Comparison of ENCODE assay signal across 17 cellular contexts in the genomic region with DNA sequence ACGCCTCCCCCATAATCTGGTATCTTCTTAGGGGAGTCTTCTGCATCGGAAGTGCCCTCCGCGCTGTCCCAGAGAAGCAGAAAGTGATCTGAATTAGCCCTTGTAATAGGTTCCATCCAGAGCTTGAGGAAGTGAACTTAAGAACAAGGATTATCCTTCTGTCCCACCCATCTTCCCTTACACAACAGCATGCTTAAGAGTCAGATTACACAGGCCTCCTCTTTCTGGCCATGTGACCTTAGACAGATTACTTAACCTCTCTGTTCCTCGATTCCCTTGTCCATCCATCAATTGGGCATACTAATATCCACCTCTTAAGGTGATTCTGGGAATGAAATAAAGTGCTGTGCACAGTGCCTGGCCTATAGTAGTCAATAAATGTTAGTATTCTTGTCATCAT. TPM values are rescaled to one million over a fixed set of nuclear protein-coding genes. Genes with fewer than 3 reads are reported as not detected.
DNase-seq lines count a peak whose midpoint lies in the region; ATAC-seq and TF ChIP-seq lines count a peak whose summit lies in the region.
"Had no signal": no experiment of that assay in that cellular context is flagged by ENCODE, and none has a peak within 500 bp of the region (broad histone marks: within the 10 kb centered on the region; RNA-seq: fewer than 3 reads in every experiment).

No MANE protein-coding gene starts in this region.

- peaks cover 31 to 45% (median 41%) of the 10 kb centered on the region in 5 donors for H3K27me3 Mint-ChIP-seq in naive thymus-derived CD4-positive, alpha-beta T cell

- no peaks in the 10 kb centered on the region for H3K36me3 Mint-ChIP-seq in naive thymus-derived CD4-positive, alpha-beta T cell
- H3K36me3 Mint-ChIP-seq: activated naive CD8-positive, alpha-beta T cell treated with anti-CD3 and anti-CD28 coated beads for 36 hours; naive B cell had no signal

- H4K20me1 ChIP-seq in smooth muscle cell (ENCODE audit: low read depth): no peaks in the 10 kb centered on the region

- H3K27ac ChIP-seq in smooth muscle cell (ENCODE audit: low read depth): no peak overlapping the region
- H3K27ac ChIP-seq in naive thymus-derived CD4-positive, alpha-beta T cell (ENCODE audit: low read depth, low read length): no peak overlapping the region

- TF ChIP-seq CTCF in smooth muscle cell (IDR thresholded peaks at IDR 0.05; ENCODE audit: borderline replicate concordance, insufficient read depth, poor library complexity, severe bottlenecking): no peak

- H3K4me1 ChIP-seq in smooth muscle cell (ENCODE audit: low read depth): peaks cover 13% of the 10 kb centered on the region
- H3K4me1 ChIP-seq in naive thymus-derived CD4-positive, alpha-beta T cell (ENCODE audit: control insufficient read depth in 2 of 2, insufficient read depth in 2 of 2, low read length in 2 of 2): peaks cover 6 to 7% of the 10 kb centered on the region in 2 donors

- no peaks in the 10 kb centered on the region for H3F3A ChIP-seq in smooth muscle cell (ENCODE audit: low read depth)

- no peak overlapping the region for H3K27ac Mint-ChIP-seq in naive thymus-derived CD4-positive, alpha-beta T cell
- H3K27ac Mint-ChIP-seq: activated naive CD8-positive, alpha-beta T cell treated with anti-CD3 and anti-CD28 coated beads for 36 hours; naive B cell had no signal

- in situ Hi-C loops in SK-MEL-5 (cut with HindIII; ENCODE audit: low pct_unique_long_range_greater_than_20kb, low sequenced_read_pairs): no loop called here

- DNase-seq in SIG-M5 treated with dmso at 0.1 percent for 504 hours (lab: John Stamatoyannopoulos, UW; ENCODE audit: unreplicated experiment) (peak; percentile 63), SIG-M5 (lab: John Stamatoyannopoulos, UW) (no peak), SK-MEL-5 (ENCODE audit: low read depth, low spot score) (peak; percentile 29), fibroblast of peridontal ligament (ENCODE audit: extremely low read depth) (peak; percentile 49), smooth muscle cell (lab: John Stamatoyannopoulos, UW; ENCODE audit: unreplicated experiment) (no peak), NCI-H1436 treated with DMSO at 0.1 percent for 48 hours (lab: John Stamatoyannopoulos, UW) (no peak)
- DNase-seq in naive thymus-derived CD4-positive, alpha-beta T cell: no peak
- no peak for DNase-seq in activated naive CD4-positive, alpha-beta T cell treated with anti-CD3 and anti-CD28 coated beads, Interleukin-2, amount 50 U/mL, for 16 hours
- DNase-seq: activated CD8-positive, alpha-beta memory T cell treated with anti-CD3 and anti-CD28 coated beads, Interleukin-2, amount 50 U/mL, for 48 hours; activated naive CD8-positive, alpha-beta T cell treated with anti-CD3 and anti-CD28 coated beads for 36 hours; hippocampal formation; MG63; naive B cell; NCI-H2081 treated with DMSO at 0.1 percent for 48 hours; T-helper 2 cell had no signal

- 61% methylated on average over 5 of the region's 5 CpGs for WGBS in smooth muscle cell (ENCODE audit: low lambda C conversion rate)

- POLR2A ChIA-PET in naive thymus-derived CD4-positive, alpha-beta T cell (lab: Charles Lee): interaction anchor here (0.7 to 1.0 kb wide), 2 partner anchors 139 to 581 kb away, joined by 3 to 4 read pairs; no protein-coding TSS in a partner anchor

- H3K4me2 ChIP-seq in smooth muscle cell: peak overlapping the region; percentile 31

- no peaks in the 10 kb centered on the region for H3K79me2 ChIP-seq in smooth muscle cell (ENCODE audit: low read depth)

- H2AFZ ChIP-seq in smooth muscle cell (ENCODE audit: low read depth): peak overlapping the region; percentile 38

- intact Hi-C loops in naive thymus-derived CD4-positive, alpha-beta T cell (cut with micrococcal nuclease): no loop called here

- no peaks in the 10 kb centered on the region for H3K36me3 ChIP-seq in smooth muscle cell (ENCODE audit: low read depth)
- no peaks in the 10 kb centered on the region for H3K36me3 ChIP-seq in naive thymus-derived CD4-positive, alpha-beta T cell (ENCODE audit: control insufficient read depth in 2 of 3, insufficient read depth in 3 of 3, low read length in 3 of 3)
- H3K36me3 ChIP-seq: MG63 had no signal

- ATAC-seq in naive thymus-derived CD4-positive, alpha-beta T cell: no peak
- ATAC-seq: left lobe of liver had no signal

- H3K4me3 Mint-ChIP-seq in naive thymus-derived CD4-positive, alpha-beta T cell: no peak overlapping the region
- H3K4me3 Mint-ChIP-seq: activated naive CD8-positive, alpha-beta T cell treated with anti-CD3 and anti-CD28 coated beads for 36 hours; naive B cell had no signal

- H3K4me1 Mint-ChIP-seq in naive thymus-derived CD4-positive, alpha-beta T cell: peaks cover 6 to 15% (median 12%) of the 10 kb centered on the region in 7 donors

- H3K9ac ChIP-seq in smooth muscle cell (ENCODE audit: low read depth): no peak overlapping the region

- no peak overlapping the region for H3K4me3 ChIP-seq in smooth muscle cell
- H3K4me3 ChIP-seq in naive thymus-derived CD4-positive, alpha-beta T cell (ENCODE audit: low read length): no peak overlapping the region
- H3K4me3 ChIP-seq: MG63 had no signal

- H3K27me3 ChIP-seq in smooth muscle cell (ENCODE audit: low read depth): no peaks in the 10 kb centered on the region
- peaks cover 0 to 5% of the 10 kb centered on the region in 2 donors for H3K27me3 ChIP-seq in naive thymus-derived CD4-positive, alpha-beta T cell (ENCODE audit: control insufficient read depth in 2 of 2, insufficient read depth in 2 of 2, low read length in 2 of 2)

- H3K9me3 ChIP-seq in smooth muscle cell (replicated peaks; ENCODE audit: low read depth): no peaks in the 10 kb centered on the region
- H3K9me3 ChIP-seq in naive thymus-derived CD4-positive, alpha-beta T cell (ENCODE audit: control insufficient read depth in 2 of 3, low read length in 3 of 3): no peaks in the 10 kb centered on the region
- H3K9me3 ChIP-seq: MG63 had no signal

- no peaks in the 10 kb centered on the region for H3K9me3 Mint-ChIP-seq in naive thymus-derived CD4-positive, alpha-beta T cell
- H3K9me3 Mint-ChIP-seq: activated naive CD8-positive, alpha-beta T cell treated with anti-CD3 and anti-CD28 coated beads for 36 hours; naive B cell had no signal

- CTCF ChIA-PET in naive thymus-derived CD4-positive, alpha-beta T cell (lab: Charles Lee): no interaction called here

RNA-seq across cellular contexts. Expression of a gene that starts 11.4 kb away (rescaled TPM):
- total RNA-seq in SK-MEL-5 (2014; rRNA removed; shearing (Covaris generic)): 1.2 and 2.8 TPM in 2 replicates
- polyA plus RNA-seq in SK-MEL-5 (2015; cell fraction: cytosol; rRNA removed): 0.85 and 1.3 TPM in 2 replicates
- polyA plus RNA-seq in SK-MEL-5 (2015; cell fraction: nucleus; rRNA removed): 1.3 and 2.2 TPM in 2 replicates
- not detected in 2 replicates for total RNA-seq in smooth muscle cell
- 0.50 TPM in 1 of 2 replicates, not detected in the other for polyA plus RNA-seq in smooth muscle cell
- total RNA-seq in naive thymus-derived CD4-positive, alpha-beta T cell: under 1 TPM in 1 of 5 experiments, not detected in 4; 0.24 TPM
- not detected for polyA plus RNA-seq in naive thymus-derived CD4-positive, alpha-beta T cell
- total RNA-seq: chondrocyte had no signal

RNA-seq across cellular contexts. Expression of a gene that starts 35.1 kb away (rescaled TPM):
- total RNA-seq in SK-MEL-5 (2014; rRNA removed; shearing (Covaris generic)): 150 and 156 TPM in 2 replicates
- polyA plus RNA-seq in SK-MEL-5 (2015; cell fraction: cytosol; rRNA removed): 94.3 and 122 TPM in 2 replicates
- polyA plus RNA-seq in SK-MEL-5 (2015; cell fraction: nucleus; rRNA removed): 66.6 and 96.5 TPM in 2 replicates
- total RNA-seq in smooth muscle cell: 70.7 and 92.5 TPM in 2 replicates
- polyA plus RNA-seq in smooth muscle cell: 220 and 230 TPM in 2 replicates
- 100 to 1,000 TPM in 1 of 5 experiments, 10 to 100 TPM in 4; 27.6 to 132 (median 57.6) TPM for total RNA-seq in naive thymus-derived CD4-positive, alpha-beta T cell
- polyA plus RNA-seq in naive thymus-derived CD4-positive, alpha-beta T cell: 10 to 100 TPM; 24.5 to 41.6 TPM

RNA-seq across cellular contexts. Expression of a gene that starts 58.4 kb away (rescaled TPM):
- 11.6 and 12.1 TPM in 2 replicates for total RNA-seq in SK-MEL-5 (2014; rRNA removed; shearing (Covaris generic))
- polyA plus RNA-seq in SK-MEL-5 (2015; cell fraction: cytosol; rRNA removed): 26.1 and 28.5 TPM in 2 replicates
- polyA plus RNA-seq in SK-MEL-5 (2015; cell fraction: nucleus; rRNA removed): 32.0 and 35.1 TPM in 2 replicates
- total RNA-seq in smooth muscle cell: 18.9 and 20.2 TPM in 2 replicates
- 9.8 and 13.1 TPM in 2 replicates for polyA plus RNA-seq in smooth muscle cell
- total RNA-seq in naive thymus-derived CD4-positive, alpha-beta T cell: 10 to 100 TPM; 10.9 to 26.7 (median 18.8) TPM
- polyA plus RNA-seq in naive thymus-derived CD4-positive, alpha-beta T cell: 10 to 100 TPM; 10.6 to 12.5 TPM

Comparison
In these comparisons a context has a peak if more than half of its experiments do, and no peak if none do; other contexts are left out.
1. DNase-seq: peak in SIG-M5 treated with dmso at 0.1 percent for 504 hours (single experiment), SK-MEL-5 (single experiment) and fibroblast of peridontal ligament (single experiment); none in SIG-M5 (single experiment), smooth muscle cell (single experiment), naive thymus-derived CD4-positive, alpha-beta T cell (0 of 9), activated naive CD4-positive, alpha-beta T cell treated with anti-CD3 and anti-CD28 coated beads, Interleukin-2, amount 50 U/mL, for 16 hours (single experiment) and NCI-H1436 treated with DMSO at 0.1 percent for 48 hours (single experiment).